ENCODE assay signal across 15 cellular contexts in genomic region chr13:50334092-50334778, GRCh38.
DNase-seq lines count a peak whose midpoint lies in the region; ATAC-seq, FAIRE-seq and TF ChIP-seq lines count a peak whose summit lies in the region.
"Had no signal": no experiment of that assay in that cellular context is flagged by ENCODE, and none has a peak within 500 bp of the region (broad histone marks: within the 10 kb centered on the region; RNA-seq: fewer than 3 reads in every experiment).

No MANE protein-coding gene starts in this region.

- H3K36me3 Mint-ChIP-seq in Caco-2 (ENCODE audit: insufficient read depth, unreplicated experiment) = peaks cover 7% of the 10 kb centered on the region
- H3K36me3 Mint-ChIP-seq: activated naive CD4-positive, alpha-beta T cell treated with anti-CD3 and anti-CD28 coated beads, Interleukin-2, amount 50 U/mL, for 24 hours had no signal

- no peak overlapping the region; the same call in 1 of the 2 replicates for H3K4me2 ChIP-seq in OCI-LY1 (ENCODE audit: low read length)

- H3K27me3 ChIP-seq in Caco-2 (replicated peaks; ENCODE audit: control insufficient read depth, insufficient read depth, low read length) (no peaks in the 10 kb centered on the region), OCI-LY1 (ENCODE audit: insufficient read depth, low read length) (no peaks in the 10 kb centered on the region), neutrophil (no peaks in the 10 kb centered on the region)
- H3K27me3 ChIP-seq: pancreas had no signal

- peak overlapping the region; percentile 60 for H3K4me3 Mint-ChIP-seq in Caco-2 (ENCODE audit: unreplicated experiment)
- H3K4me3 Mint-ChIP-seq: activated naive CD4-positive, alpha-beta T cell treated with anti-CD3 and anti-CD28 coated beads, Interleukin-2, amount 50 U/mL, for 24 hours had no signal

- H3K27ac ChIP-seq in OCI-LY1 (ENCODE audit: low read depth, low read length, poor library complexity, severe bottlenecking) (peak overlapping the region; percentile 34), neutrophil (peak overlapping the region; percentile 55)
- H3K27ac ChIP-seq: foreskin keratinocyte, pancreas had no signal

- no peaks in the 10 kb centered on the region for H3K79me2 ChIP-seq in OCI-LY1 (ENCODE audit: insufficient read depth, low read length)

- peak; percentile 40 to 45 for DNase-seq in Caco-2
- DNase-seq in fibroblast of villous mesenchyme (ENCODE audit: low read depth) = peak; percentile 67
- no peak for DNase-seq in LoVo (ENCODE audit: low spot score)
- no peak for DNase-seq in NCI-H345 treated with DMSO at 0.1 percent for 48 hours (lab: John Stamatoyannopoulos, UW; ENCODE audit: unreplicated experiment)
- DNase-seq in D721Med (ENCODE audit: insufficient read length, low spot score) = no peak
- DNase-seq: effector memory CD4-positive, alpha-beta T cell; foreskin keratinocyte; pancreas; stimulated activated CD4-positive, alpha-beta T cell treated with anti-CD3 and anti-CD28 coated beads, Interleukin-12 subunit alpha, Interleukin-12 subunit beta, amount 100 ng/mL, for 4 hours had no signal

- H3K36me3 ChIP-seq in Caco-2 (ENCODE audit: control insufficient read depth, insufficient read depth, low read length) (no peaks in the 10 kb centered on the region), OCI-LY1 (ENCODE audit: insufficient read depth, low read length) (no peaks in the 10 kb centered on the region), neutrophil (no peaks in the 10 kb centered on the region)
- H3K36me3 ChIP-seq: pancreas had no signal

- H3K4me1 ChIP-seq in Caco-2 (peaks cover 34% of the 10 kb centered on the region), OCI-LY1 (ENCODE audit: insufficient read depth, low read length, severe bottlenecking) (peaks cover 15% of the 10 kb centered on the region), neutrophil (ENCODE audit: control insufficient read depth in 1 of 2, insufficient read depth in 1 of 2, low read depth in 1 of 2, low read length in 1 of 2) (peaks cover 16 to 18% of the 10 kb centered on the region in 2 experiments)
- H3K4me1 ChIP-seq: foreskin keratinocyte, pancreas had no signal

- no peak for TF ChIP-seq CTCF in Caco-2 (IDR thresholded peaks at IDR 0.05; ENCODE audit: insufficient read depth in 1 of 2, low read depth in 1 of 2, low read length in 1 of 2, severe bottlenecking in 1 of 2, unreplicated experiment in 1 of 2)
- no peak for TF ChIP-seq CTCF in OCI-LY1 (IDR thresholded peaks at IDR 0.05; ENCODE audit: low read length)
- no peak for TF ChIP-seq CTCF in fibroblast of villous mesenchyme (IDR thresholded peaks at IDR 0.05; ENCODE audit: insufficient read depth, low read depth, low read length)
- no peak for TF ChIP-seq CTCF in neutrophil (IDR thresholded peaks at IDR 0.05)
- no peak for TF ChIP-seq CTCF in D721Med (IDR thresholded peaks at IDR 0.05; ENCODE audit: insufficient read depth, missing control alignments)

- ATAC-seq in HG03520 (IDR thresholded peaks at IDR 0.05; ENCODE audit: unreplicated experiment) = no peak
- ATAC-seq: activated CD4-positive, CD25-positive, alpha-beta regulatory T cell treated with anti-CD3 and anti-CD28 coated beads, Interleukin-2, amount 50 U/mL, for 24 hours; foreskin keratinocyte had no signal

- no peaks in the 10 kb centered on the region for H3K27me3 Mint-ChIP-seq in Caco-2 (ENCODE audit: insufficient read depth, unreplicated experiment)
- H3K27me3 Mint-ChIP-seq: activated naive CD4-positive, alpha-beta T cell treated with anti-CD3 and anti-CD28 coated beads, Interleukin-2, amount 50 U/mL, for 24 hours had no signal

- TSS peak; percentile 44 for BruUV-seq in Caco-2 (replicated peaks; lab: Mats Ljungman, UMichigan)

- CTCF ChIA-PET in Caco-2 (lab: Charles Lee) = interaction anchor here (0.9 to 1.9 kb wide), 2 partner anchors 53 to 578 kb away, joined by 3 to 6 read pairs; no protein-coding TSS in a partner anchor

- H3F3A ChIP-seq in OCI-LY1 (ENCODE audit: insufficient read depth, low read length) = no peaks in the 10 kb centered on the region

- intact Hi-C loops in Caco-2 (cut with micrococcal nuclease; ENCODE audit: unreplicated experiment) = loop anchor here (1.0 to 10.0 kb wide), 3 partner anchors 53 to 249 kb away; no protein-coding TSS in a partner anchor

- no peaks in the 10 kb centered on the region for H3K9me2 ChIP-seq in OCI-LY1 (ENCODE audit: low read depth, low read length)

- no peak overlapping the region for H3K4me3 ChIP-seq in Caco-2 (ENCODE audit: low read depth, low read length)
- no peak overlapping the region for H3K4me3 ChIP-seq in OCI-LY1 (ENCODE audit: low read depth, low read length, poor library complexity, severe bottlenecking)
- no peak overlapping the region for H3K4me3 ChIP-seq in fibroblast of villous mesenchyme (ENCODE audit: low read depth, low read length)
- H3K4me3 ChIP-seq in neutrophil (ENCODE audit: low read depth in 1 of 2, low read length in 1 of 2) = no peak overlapping the region
- H3K4me3 ChIP-seq: pancreas had no signal

- H3K4me1 Mint-ChIP-seq in Caco-2 (ENCODE audit: low read depth, unreplicated experiment) = peaks cover 25% of the 10 kb centered on the region
- H3K4me1 Mint-ChIP-seq: activated naive CD4-positive, alpha-beta T cell treated with anti-CD3 and anti-CD28 coated beads, Interleukin-2, amount 50 U/mL, for 24 hours had no signal

- peak overlapping the region; percentile 22; the same call in 1 of the 2 replicates for H2AFZ ChIP-seq in OCI-LY1 (ENCODE audit: low read length)

- no peaks in the 10 kb centered on the region for H3K9me3 ChIP-seq in Caco-2
- peaks cover 5% of the 10 kb centered on the region; the same call in 1 of the 2 replicates for H3K9me3 ChIP-seq in OCI-LY1 (ENCODE audit: low read length)
- H3K9me3 ChIP-seq in neutrophil = no peaks in the 10 kb centered on the region
- H3K9me3 ChIP-seq: pancreas had no signal

- H3K27ac Mint-ChIP-seq in Caco-2 (ENCODE audit: unreplicated experiment) = peak overlapping the region; percentile 80
- H3K27ac Mint-ChIP-seq: activated naive CD4-positive, alpha-beta T cell treated with anti-CD3 and anti-CD28 coated beads, Interleukin-2, amount 50 U/mL, for 24 hours had no signal

- POLR2A ChIA-PET in Caco-2 (lab: Charles Lee) = interaction anchor here (0.6 to 1.6 kb wide), 4 partner anchors 163 to 257 kb away, joined by 3 to 5 read pairs (median 4); no protein-coding TSS in a partner anchor

- FAIRE-seq in D721Med (lab: Jason Lieb, UNC) = no peak
- FAIRE-seq: bronchial epithelial cell, pancreas had no signal

- peaks cover 9% of the 10 kb centered on the region for H3K9me3 Mint-ChIP-seq in Caco-2 (ENCODE audit: unreplicated experiment)
- H3K9me3 Mint-ChIP-seq: activated naive CD4-positive, alpha-beta T cell treated with anti-CD3 and anti-CD28 coated beads, Interleukin-2, amount 50 U/mL, for 24 hours had no signal

- H4K20me1 ChIP-seq in OCI-LY1 (ENCODE audit: insufficient read depth, low read length) = no peaks in the 10 kb centered on the region

- H3K9ac ChIP-seq in OCI-LY1 (ENCODE audit: low read length) = no peak overlapping the region

Comparison
In these comparisons a context has a peak if more than half of its experiments do, and no peak if none do; other contexts are left out.
1. DNase-seq: peak in Caco-2 (2 of 2) and fibroblast of villous mesenchyme (single experiment); none in LoVo (single experiment), NCI-H345 treated with DMSO at 0.1 percent for 48 hours (single experiment) and D721Med (single experiment).